Comparison of ENCODE assay signal across 15 cellular contexts in genomic region chrX:154359362-154360154, GRCh38.
"Had no signal": no experiment of that assay in that cellular context is flagged by ENCODE, and none has a peak within 500 bp of the region (broad histone marks: within the 10 kb centered on the region; RNA-seq: fewer than 3 reads in every experiment).

No MANE protein-coding gene starts in this region.

- H3K9me3 ChIP-seq: left lung, pancreas, stomach had no signal

- H3K9me3 Mint-ChIP-seq: activated CD8-positive, alpha-beta T cell treated with anti-CD3 and anti-CD28 coated beads for 36 hours; activated naive CD8-positive, alpha-beta T cell treated with anti-CD3 and anti-CD28 coated beads for 36 hours; activated T-cell treated with anti-CD3 and anti-CD28 coated beads, Interleukin-2, amount 50 U/mL, for 72 hours had no signal

- ATAC-seq: activated CD8-positive, alpha-beta T cell treated with anti-CD3 and anti-CD28 coated beads for 36 hours; activated T-cell treated with anti-CD3 and anti-CD28 coated beads, Interleukin-2, amount 50 U/mL, for 72 hours; left lung; pancreas had no signal

- H3K27me3 ChIP-seq: left lung, pancreas, stomach had no signal

- DNase-seq: activated CD8-positive, alpha-beta memory T cell treated with anti-CD3 and anti-CD28 coated beads, Interleukin-2, amount 50 U/mL, for 4 hours; activated CD8-positive, alpha-beta T cell treated with anti-CD3 and anti-CD28 coated beads for 36 hours; activated gamma-delta T cell treated with Interleukin-2 at 50 U/mL for 16 hours; activated naive CD8-positive, alpha-beta T cell treated with anti-CD3 and anti-CD28 coated beads for 36 hours; activated T-cell treated with anti-CD3 and anti-CD28 coated beads, Interleukin-2, amount 50 U/mL, for 72 hours; left lung; stimulated activated CD4-positive, alpha-beta T cell treated with anti-CD3 and anti-CD28 coated beads, Interleukin-4, amount 100 ng/mL, for 4 hours; stomach; T-helper 9 cell had no signal

- H3K4me3 ChIP-seq: left lung, pancreas, skin epidermis, stomach had no signal

- H3K4me1 Mint-ChIP-seq: mesothelial cell of epicardium had no signal

- H3K4me3 Mint-ChIP-seq: activated CD8-positive, alpha-beta T cell treated with anti-CD3 and anti-CD28 coated beads for 36 hours; activated T-cell treated with anti-CD3 and anti-CD28 coated beads, Interleukin-2, amount 50 U/mL, for 72 hours; mesothelial cell of epicardium had no signal

- H3K27ac ChIP-seq: left lung, pancreas, skin epidermis had no signal

- H3K27ac Mint-ChIP-seq: activated CD8-positive, alpha-beta T cell treated with anti-CD3 and anti-CD28 coated beads for 36 hours; activated T-cell treated with anti-CD3 and anti-CD28 coated beads, Interleukin-2, amount 50 U/mL, for 72 hours; mesothelial cell of epicardium had no signal

- FAIRE-seq: bronchial epithelial cell, frontal cortex, keratinocyte, pancreas had no signal

- H3K4me1 ChIP-seq: pancreas, stomach had no signal

- H3K27me3 Mint-ChIP-seq: activated CD8-positive, alpha-beta T cell treated with anti-CD3 and anti-CD28 coated beads for 36 hours; activated naive CD8-positive, alpha-beta T cell treated with anti-CD3 and anti-CD28 coated beads for 36 hours had no signal
